ENCODE assay signal across 8 cellular contexts in the genomic region with DNA sequence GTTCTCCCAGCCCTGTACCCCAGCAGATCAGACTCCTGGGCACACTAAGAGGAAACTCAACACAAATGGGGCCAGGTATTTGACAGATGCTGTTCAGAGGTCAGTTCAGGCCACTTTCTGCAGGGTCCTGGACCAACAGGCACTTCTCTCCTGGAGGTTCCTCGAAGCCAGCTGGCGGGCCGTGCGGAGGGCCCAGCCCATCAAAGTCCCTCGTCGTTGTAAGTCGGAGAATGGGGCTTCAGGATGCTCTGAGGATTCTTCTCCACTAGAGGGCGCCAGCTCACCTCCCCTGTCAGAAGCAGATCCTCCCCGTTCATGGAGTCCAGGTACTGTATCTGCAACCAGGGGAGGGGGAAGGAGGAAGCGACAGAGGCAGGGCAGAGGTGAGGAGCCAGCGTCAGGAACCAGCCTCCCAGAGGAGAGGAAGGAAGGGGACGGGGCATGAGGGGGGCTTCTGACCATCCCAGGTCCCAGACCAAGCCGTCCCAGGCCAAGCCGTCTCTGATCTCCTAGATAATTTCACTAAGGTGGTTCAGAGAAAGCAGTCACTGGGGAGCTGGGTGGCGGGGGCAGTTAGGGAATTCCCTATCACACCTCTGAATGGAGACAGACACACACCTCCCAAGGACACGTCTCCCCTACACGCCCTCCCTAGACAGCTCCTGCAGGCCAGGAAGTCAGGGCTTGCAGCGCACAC. TPM values are rescaled to one million over a fixed set of nuclear protein-coding genes. Genes with fewer than 3 reads are reported as not detected.
DNase-seq lines count a peak whose midpoint lies in the region; ATAC-seq, FAIRE-seq and TF ChIP-seq lines count a peak whose summit lies in the region.

No MANE protein-coding gene starts in this region.

- no peak overlapping the region for H2AFZ ChIP-seq in HepG2 (ENCODE audit: low read length)

- H3K36me3 ChIP-seq in HepG2 (replicated peaks in 1 of 2; ENCODE audit: control insufficient read depth in 1 of 2, insufficient read depth in 2 of 2, low read length in 2 of 2) = peaks cover 12 to 31% of the 10 kb centered on the region in 2 experiments; a peak in 4 of 5 replicates

- 42% methylated on average over 18 of the region's 18 CpGs for WGBS in HepG2 (ENCODE audit: low lambda C conversion rate)

- TF ChIP-seq RAD21 in HepG2 (CRISPR knock-in tag; IDR thresholded peaks at IDR 0.05) = peak; percentile 98

- BruUV-seq in HepG2 (replicated peaks; lab: Mats Ljungman, UMichigan) = no TSS peak

- H3K27ac ChIP-seq in HepG2 (ENCODE audit: extremely low read length, insufficient read depth, low read length) = peak overlapping the region; percentile 49

- no peak for TF ChIP-seq POLR2A in HepG2 (IDR thresholded peaks at IDR 0.05; ENCODE audit: insufficient read depth in 1 of 2, low read depth in 2 of 2, low read length in 2 of 2)

- H4K20me1 ChIP-seq in HepG2 (ENCODE audit: insufficient read depth, low read length) = no peaks in the 10 kb centered on the region

- H3K4me2 ChIP-seq in HepG2 (ENCODE audit: low read depth, low read length) = no peak overlapping the region

- TF ChIP-seq EP300 in HepG2 (IDR thresholded peaks at IDR 0.05; ENCODE audit: low read depth in 2 of 2, low read length in 2 of 2) (0 out of 4 replicates have a peak, but pooled peaks of 1 of the 2 experiments have one; percentile 12), HepG2 (CRISPR knock-in tag; IDR thresholded peaks at IDR 0.05; ENCODE audit: borderline replicate concordance) (0 out of 2 replicates have a peak, but pooled peaks have one; percentile 18)

- FAIRE-seq in HepG2 (lab: Jason Lieb, UNC) = peak; percentile 92

- no peaks in the 10 kb centered on the region for H3K79me2 ChIP-seq in HepG2 (ENCODE audit: insufficient read depth, low read length)

- POLR2A ChIA-PET in HepG2 (lab: Yijun Ruan, JAX) = interaction anchor here (1.0 to 6.5 kb wide), 10 partner anchors 13 to 151 kb away, joined by 3 to 78 read pairs (median 16); a partner anchor contains a TSS

- in situ Hi-C loops in HepG2 (cut with HindIII; ENCODE audit: extremely low pct_ligation_motif_present, low pct_unique_long_range_greater_than_20kb) = loop anchor here (5.0 kb wide), 1 partner anchor 143 kb away; no protein-coding TSS in a partner anchor

- no peaks in the 10 kb centered on the region for H3K9me3 ChIP-seq in HepG2 (ENCODE audit: low read length)

- ATAC-seq in HG03354 (IDR thresholded peaks at IDR 0.05; ENCODE audit: poor library complexity, severe bottlenecking, unreplicated experiment) (peak; percentile 67), HepG2 (peak; percentile 74), HG02763 (IDR thresholded peaks at IDR 0.05; ENCODE audit: unreplicated experiment) (no peak)

- TF ChIP-seq CTCF in choroid plexus epithelial cell (conservative IDR thresholded peaks at IDR 0.05; ENCODE audit: low read depth, low read length) (peak; percentile 93), HepG2 (CRISPR knock-in tag; IDR thresholded peaks at IDR 0.05) (peak; percentile 100)

- DNase-seq in DMS153 treated with DMSO at 0.1 percent for 48 hours (lab: John Stamatoyannopoulos, UW; ENCODE audit: unreplicated experiment) (peak; percentile 70), NCI-H524 (lab: John Stamatoyannopoulos, UW) (peak; percentile 69 to 85), choroid plexus epithelial cell (ENCODE audit: low read depth) (peak; percentile 95), HepG2 (ENCODE audit: low spot score) (peak; percentile 91)
- peak; percentile 91 for DNase-seq in activated CD4-positive, alpha-beta T cell treated with anti-CD3 and anti-CD28 coated beads for 48 hours
- peak; percentile 78 to 82 for DNase-seq in stimulated activated CD4-positive, alpha-beta T cell treated with anti-CD3 and anti-CD28 coated beads, Interleukin-4, amount 100 ng/mL, for 48 hours (ENCODE audit: low read depth in 2 of 2)

- CTCF ChIA-PET in HepG2 (lab: Yijun Ruan, JAX; ENCODE audit: low intra/inter-chr PET ratio, low total read pairs) = interaction anchor here (1.2 to 6.9 kb wide), 5 partner anchors 18 to 143 kb away, joined by 3 to 204 read pairs (median 24); a partner anchor contains a TSS

- H3K4me3 ChIP-seq in choroid plexus epithelial cell (ENCODE audit: low read depth, low read length) = no peak overlapping the region
- no peak overlapping the region for H3K4me3 ChIP-seq in HepG2 (replicated peaks in 1 of 3; ENCODE audit: insufficient read depth in 1 of 3, low read depth in 2 of 3, low read length in 3 of 3)

- intact Hi-C loops in HepG2 (cut with micrococcal nuclease; ENCODE audit: unreplicated experiment) = loop anchor here (1.0 to 2.0 kb wide), 3 partner anchors 25 to 143 kb away; a partner anchor contains a TSS

- H3K9ac ChIP-seq in HepG2 (ENCODE audit: insufficient read depth, low read depth, low read length) = no peak overlapping the region

- H3K4me1 ChIP-seq in HepG2 (ENCODE audit: insufficient read depth, low read length) = peaks cover 49% of the 10 kb centered on the region

- no peaks in the 10 kb centered on the region for H3K27me3 ChIP-seq in HepG2 (ENCODE audit: control insufficient read depth in 1 of 2, insufficient read depth in 2 of 2, low read length in 2 of 2)

RNA-seq across cellular contexts. Expression of a gene that starts 11.7 kb away (rescaled TPM):
- 0.07 TPM in 1 of 2 replicates, not detected in the other for total RNA-seq in HepG2 (2016; rRNA removed; fragmentation: Illumina TruSeq; extraction: Trizol)
- 0.09 TPM in 1 of 2 replicates, not detected in the other for total RNA-seq in HepG2 (2016; cell fraction: cytosol; rRNA removed; fragmentation: Illumina TruSeq; extraction: Trizol; ENCODE audit: low read depth)
- total RNA-seq in HepG2 (2016; cell fraction: insoluble cytoplasmic fraction; rRNA removed; fragmentation: Illumina TruSeq; extraction: Trizol) = 0.06 TPM in 1 of 2 replicates, not detected in the other
- total RNA-seq in HepG2 (2016; cell fraction: membrane; rRNA removed; fragmentation: Illumina TruSeq; extraction: Trizol) = 0.07 TPM in 1 of 2 replicates, not detected in the other
- total RNA-seq in HepG2 (2016; cell fraction: nucleus; rRNA removed; fragmentation: Illumina TruSeq; extraction: Trizol) = not detected in 2 replicates
- polyA plus RNA-seq in HepG2 (2011; rRNA removed) = 0.03 and 0.04 TPM in 2 replicates
- polyA plus RNA-seq in HepG2 (2011; cell fraction: cytosol; rRNA removed) = 0.03 TPM in 1 of 2 replicates, not detected in the other
- polyA plus RNA-seq in HepG2 (2011; cell fraction: nucleus; rRNA removed) = 0.08 and 0.09 TPM in 2 replicates
- 0.05 and 0.16 TPM in 2 replicates for polyA plus RNA-seq in HepG2 (2012)
- 0.05 and 0.08 TPM in 2 replicates for polyA plus RNA-seq in HepG2 (2016; cell fraction: cytosol; fragmentation: Illumina TruSeq; extraction: Trizol; ENCODE audit: low read depth)
- polyA plus RNA-seq in HepG2 (2016; cell fraction: insoluble cytoplasmic fraction; fragmentation: Illumina TruSeq; extraction: Trizol; ENCODE audit: low read depth) = 0.10 and 0.16 TPM in 2 replicates
- polyA plus RNA-seq in HepG2 (2016; cell fraction: membrane; fragmentation: Illumina TruSeq; extraction: Trizol; ENCODE audit: low read depth) = 0.05 and 0.06 TPM in 2 replicates
- polyA plus RNA-seq in HepG2 (2016; cell fraction: nucleus; fragmentation: Illumina TruSeq; extraction: Trizol; ENCODE audit: insufficient read depth, low read depth) = not detected in 2 replicates
- polyA minus RNA-seq in HepG2 (2011; rRNA and poly(A)+ RNA removed; ENCODE audit: low replicate concordance) = 0.04 and 0.07 TPM in 2 replicates
- polyA minus RNA-seq in HepG2 (2011; cell fraction: cytosol; rRNA and poly(A)+ RNA removed) = not detected in 2 replicates
- 0.13 TPM in 1 of 2 replicates, not detected in the other for polyA minus RNA-seq in HepG2 (2011; cell fraction: nucleus; rRNA and poly(A)+ RNA removed)

RNA-seq across cellular contexts. Expression of a gene that starts 19.3 kb away (rescaled TPM):
- total RNA-seq in HepG2 (2016; rRNA removed; fragmentation: Illumina TruSeq; extraction: Trizol) = 462 and 603 TPM in 2 replicates
- total RNA-seq in HepG2 (2016; cell fraction: cytosol; rRNA removed; fragmentation: Illumina TruSeq; extraction: Trizol; ENCODE audit: low read depth) = 227 and 243 TPM in 2 replicates
- total RNA-seq in HepG2 (2016; cell fraction: insoluble cytoplasmic fraction; rRNA removed; fragmentation: Illumina TruSeq; extraction: Trizol) = 467 and 649 TPM in 2 replicates
- 251 and 271 TPM in 2 replicates for total RNA-seq in HepG2 (2016; cell fraction: membrane; rRNA removed; fragmentation: Illumina TruSeq; extraction: Trizol)
- total RNA-seq in HepG2 (2016; cell fraction: nucleus; rRNA removed; fragmentation: Illumina TruSeq; extraction: Trizol) = 204 TPM in 2 replicates
- 466 and 470 TPM in 2 replicates for polyA plus RNA-seq in HepG2 (2011; rRNA removed)
- polyA plus RNA-seq in HepG2 (2011; cell fraction: cytosol; rRNA removed) = 383 and 550 TPM in 2 replicates
- polyA plus RNA-seq in HepG2 (2011; cell fraction: nucleus; rRNA removed) = 838 and 950 TPM in 2 replicates
- 248 and 315 TPM in 2 replicates for polyA plus RNA-seq in HepG2 (2012)
- polyA plus RNA-seq in HepG2 (2016; cell fraction: cytosol; fragmentation: Illumina TruSeq; extraction: Trizol; ENCODE audit: low read depth) = 237 and 250 TPM in 2 replicates
- polyA plus RNA-seq in HepG2 (2016; cell fraction: insoluble cytoplasmic fraction; fragmentation: Illumina TruSeq; extraction: Trizol; ENCODE audit: low read depth) = 587 and 631 TPM in 2 replicates
- polyA plus RNA-seq in HepG2 (2016; cell fraction: membrane; fragmentation: Illumina TruSeq; extraction: Trizol; ENCODE audit: low read depth) = 232 and 240 TPM in 2 replicates
- polyA plus RNA-seq in HepG2 (2016; cell fraction: nucleus; fragmentation: Illumina TruSeq; extraction: Trizol; ENCODE audit: insufficient read depth, low read depth) = 358 and 379 TPM in 2 replicates
- 350 and 575 TPM in 2 replicates for polyA minus RNA-seq in HepG2 (2011; rRNA and poly(A)+ RNA removed; ENCODE audit: low replicate concordance)
- polyA minus RNA-seq in HepG2 (2011; cell fraction: cytosol; rRNA and poly(A)+ RNA removed) = 144 and 146 TPM in 2 replicates
- polyA minus RNA-seq in HepG2 (2011; cell fraction: nucleus; rRNA and poly(A)+ RNA removed) = 94.9 and 106 TPM in 2 replicates

RNA-seq across cellular contexts. Expression of a gene that starts 26.0 kb away (rescaled TPM):
- 3.1 and 8.5 TPM in 2 replicates for total RNA-seq in HepG2 (2016; rRNA removed; fragmentation: Illumina TruSeq; extraction: Trizol)
- total RNA-seq in HepG2 (2016; cell fraction: cytosol; rRNA removed; fragmentation: Illumina TruSeq; extraction: Trizol; ENCODE audit: low read depth) = 0.61 and 0.79 TPM in 2 replicates
- 3.4 and 8.7 TPM in 2 replicates for total RNA-seq in HepG2 (2016; cell fraction: insoluble cytoplasmic fraction; rRNA removed; fragmentation: Illumina TruSeq; extraction: Trizol)
- total RNA-seq in HepG2 (2016; cell fraction: membrane; rRNA removed; fragmentation: Illumina TruSeq; extraction: Trizol) = 2.1 TPM in 2 replicates
- total RNA-seq in HepG2 (2016; cell fraction: nucleus; rRNA removed; fragmentation: Illumina TruSeq; extraction: Trizol) = 8.9 and 10.6 TPM in 2 replicates
- 6.0 and 7.1 TPM in 2 replicates for polyA plus RNA-seq in HepG2 (2011; rRNA removed)
- polyA plus RNA-seq in HepG2 (2011; cell fraction: cytosol; rRNA removed) = 2.1 and 2.8 TPM in 2 replicates
- polyA plus RNA-seq in HepG2 (2011; cell fraction: nucleus; rRNA removed) = 43.8 and 55.2 TPM in 2 replicates
- polyA plus RNA-seq in HepG2 (2012) = 5.9 and 6.4 TPM in 2 replicates
- polyA plus RNA-seq in HepG2 (2016; cell fraction: cytosol; fragmentation: Illumina TruSeq; extraction: Trizol; ENCODE audit: low read depth) = 1.8 TPM in 2 replicates
- polyA plus RNA-seq in HepG2 (2016; cell fraction: insoluble cytoplasmic fraction; fragmentation: Illumina TruSeq; extraction: Trizol; ENCODE audit: low read depth) = 4.7 and 7.1 TPM in 2 replicates
- 2.9 and 3.2 TPM in 2 replicates for polyA plus RNA-seq in HepG2 (2016; cell fraction: membrane; fragmentation: Illumina TruSeq; extraction: Trizol; ENCODE audit: low read depth)
- 29.1 and 31.1 TPM in 2 replicates for polyA plus RNA-seq in HepG2 (2016; cell fraction: nucleus; fragmentation: Illumina TruSeq; extraction: Trizol; ENCODE audit: insufficient read depth, low read depth)
- polyA minus RNA-seq in HepG2 (2011; rRNA and poly(A)+ RNA removed; ENCODE audit: low replicate concordance) = 18.5 and 23.2 TPM in 2 replicates
- polyA minus RNA-seq in HepG2 (2011; cell fraction: cytosol; rRNA and poly(A)+ RNA removed) = 1.8 and 3.0 TPM in 2 replicates
- 33.9 and 46.0 TPM in 2 replicates for polyA minus RNA-seq in HepG2 (2011; cell fraction: nucleus; rRNA and poly(A)+ RNA removed)
